ENCODE assay signal across 14 cellular contexts in the genomic region with DNA sequence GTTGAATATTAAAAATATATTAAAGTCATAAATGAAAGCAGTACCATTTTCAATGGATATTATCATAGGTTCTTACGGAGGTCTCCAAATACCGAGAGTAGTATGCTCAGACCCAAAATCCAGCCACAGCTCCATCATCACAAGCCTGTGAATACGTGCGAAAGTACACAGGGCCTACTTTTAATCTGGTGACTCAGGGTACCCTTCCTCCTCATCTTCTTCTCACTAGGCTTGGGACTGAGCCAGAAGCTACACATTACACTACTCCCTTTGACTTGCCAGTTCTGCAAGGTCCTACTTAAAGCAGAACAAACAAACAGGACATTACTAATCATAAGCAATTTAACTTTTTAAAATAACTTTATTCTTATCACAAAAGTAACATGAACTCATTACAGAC. TPM values are rescaled to one million over a fixed set of nuclear protein-coding genes. Genes with fewer than 3 reads are reported as not detected.
DNase-seq lines count a peak whose midpoint lies in the region; ATAC-seq and TF ChIP-seq lines count a peak whose summit lies in the region.
"Had no signal": no experiment of that assay in that cellular context is flagged by ENCODE, and none has a peak within 500 bp of the region (broad histone marks: within the 10 kb centered on the region; RNA-seq: fewer than 3 reads in every experiment).

No MANE protein-coding gene starts in this region.

- H3K4me1 ChIP-seq in RWPE2 (ENCODE audit: insufficient read depth, poor library complexity, severe bottlenecking) = peaks cover 19% of the 10 kb centered on the region
- peaks cover 20 to 52% of the 10 kb centered on the region in 2 donors for H3K4me1 ChIP-seq in thoracic aorta (ENCODE audit: control insufficient read depth in 1 of 2, low read depth in 2 of 2)
- H3K4me1 ChIP-seq in CD4-positive, alpha-beta memory T cell (ENCODE audit: insufficient read depth, low read length) = peaks cover 50% of the 10 kb centered on the region

- no peaks in the 10 kb centered on the region for H3K27me3 Mint-ChIP-seq in activated naive CD8-positive, alpha-beta T cell treated with anti-CD3 and anti-CD28 coated beads, Interleukin-2, amount 50 U/mL, for 24 hours
- H3K27me3 Mint-ChIP-seq in activated naive CD8-positive, alpha-beta T cell treated with anti-CD3 and anti-CD28 coated beads for 36 hours = no peaks in the 10 kb centered on the region
- H3K27me3 Mint-ChIP-seq in activated T-cell treated with anti-CD3 and anti-CD28 coated beads, Interleukin-2, amount 50 U/mL, for 72 hours (ENCODE audit: low read depth) = no peaks in the 10 kb centered on the region
- no peaks in the 10 kb centered on the region for H3K27me3 Mint-ChIP-seq in CD4-positive, alpha-beta memory T cell
- H3K27me3 Mint-ChIP-seq: memory B cell had no signal

- no peak overlapping the region for H3K4me3 Mint-ChIP-seq in activated naive CD8-positive, alpha-beta T cell treated with anti-CD3 and anti-CD28 coated beads, Interleukin-2, amount 50 U/mL, for 24 hours
- no peak overlapping the region for H3K4me3 Mint-ChIP-seq in activated naive CD8-positive, alpha-beta T cell treated with anti-CD3 and anti-CD28 coated beads for 36 hours
- H3K4me3 Mint-ChIP-seq in activated T-cell treated with anti-CD3 and anti-CD28 coated beads, Interleukin-2, amount 50 U/mL, for 72 hours = no peak overlapping the region
- H3K4me3 Mint-ChIP-seq in CD4-positive, alpha-beta memory T cell = peak overlapping the region in 1 of 8 donors; percentile 34
- H3K4me3 Mint-ChIP-seq: memory B cell had no signal

- H3K9me3 ChIP-seq in RWPE2 (ENCODE audit: severe bottlenecking) (no peaks in the 10 kb centered on the region), thoracic aorta (no peaks in the 10 kb centered on the region)
- no peaks in the 10 kb centered on the region for H3K9me3 ChIP-seq in CD4-positive, alpha-beta memory T cell (ENCODE audit: control insufficient read depth in 1 of 2, low read length in 2 of 2)

- H3K36me3 ChIP-seq in RWPE2 (ENCODE audit: low read depth) (no peaks in the 10 kb centered on the region), thoracic aorta (no peaks in the 10 kb centered on the region)
- no peaks in the 10 kb centered on the region for H3K36me3 ChIP-seq in CD4-positive, alpha-beta memory T cell (ENCODE audit: insufficient read depth, low read length)

- CTCF ChIA-PET in CD4-positive, alpha-beta memory T cell (lab: Charles Lee; ENCODE audit: partially characterized antibody) = interaction anchor here (1.2 to 1.8 kb wide), 3 partner anchors 21 to 435 kb away, joined by 3 to 8 read pairs (median 7); no protein-coding TSS in a partner anchor

- POLR2A ChIA-PET in CD4-positive, alpha-beta memory T cell (lab: Charles Lee; ENCODE audit: partially characterized antibody) = no interaction called here

- peak; percentile 36 for ATAC-seq in activated naive CD8-positive, alpha-beta T cell treated with anti-CD3 and anti-CD28 coated beads, Interleukin-2, amount 50 U/mL, for 24 hours
- peak; percentile 79 for ATAC-seq in RWPE2 (ENCODE audit: low read depth)
- ATAC-seq in thoracic aorta (ENCODE audit: insufficient number of reproducible peaks, low FRiP score, low read depth) = peak; percentile 88
- no peak for ATAC-seq in GM21515 (IDR thresholded peaks at IDR 0.05; ENCODE audit: unreplicated experiment)
- ATAC-seq in activated T-cell treated with anti-CD3 and anti-CD28 coated beads, Interleukin-2, amount 50 U/mL, for 72 hours (replicated peaks in 1 of 2) = no peak
- ATAC-seq: activated CD4-positive, CD25-positive, alpha-beta regulatory T cell treated with anti-CD3 and anti-CD28 coated beads, Interleukin-2, amount 50 U/mL, for 24 hours had no signal

- H3K4me1 Mint-ChIP-seq in activated naive CD8-positive, alpha-beta T cell treated with anti-CD3 and anti-CD28 coated beads, Interleukin-2, amount 50 U/mL, for 24 hours = peaks cover 50% of the 10 kb centered on the region
- peaks cover 40% of the 10 kb centered on the region for H3K4me1 Mint-ChIP-seq in activated naive CD8-positive, alpha-beta T cell treated with anti-CD3 and anti-CD28 coated beads for 36 hours
- peaks cover 49% of the 10 kb centered on the region for H3K4me1 Mint-ChIP-seq in activated T-cell treated with anti-CD3 and anti-CD28 coated beads, Interleukin-2, amount 50 U/mL, for 72 hours (ENCODE audit: low read depth)
- peaks cover 22 to 63% (median 42%) of the 10 kb centered on the region in 4 donors for H3K4me1 Mint-ChIP-seq in CD4-positive, alpha-beta memory T cell

- H3K36me3 Mint-ChIP-seq in activated naive CD8-positive, alpha-beta T cell treated with anti-CD3 and anti-CD28 coated beads, Interleukin-2, amount 50 U/mL, for 24 hours (ENCODE audit: low read depth) = no peaks in the 10 kb centered on the region
- H3K36me3 Mint-ChIP-seq in activated naive CD8-positive, alpha-beta T cell treated with anti-CD3 and anti-CD28 coated beads for 36 hours = peaks cover 13% of the 10 kb centered on the region
- H3K36me3 Mint-ChIP-seq in activated T-cell treated with anti-CD3 and anti-CD28 coated beads, Interleukin-2, amount 50 U/mL, for 72 hours (ENCODE audit: insufficient read depth in 2 of 2) = peaks cover 2 to 11% of the 10 kb centered on the region in 2 donors
- H3K36me3 Mint-ChIP-seq in CD4-positive, alpha-beta memory T cell = peaks cover 5 to 7% of the 10 kb centered on the region in 2 donors

- H3K9me3 Mint-ChIP-seq in activated naive CD8-positive, alpha-beta T cell treated with anti-CD3 and anti-CD28 coated beads, Interleukin-2, amount 50 U/mL, for 24 hours = no peaks in the 10 kb centered on the region
- no peaks in the 10 kb centered on the region for H3K9me3 Mint-ChIP-seq in activated naive CD8-positive, alpha-beta T cell treated with anti-CD3 and anti-CD28 coated beads for 36 hours
- H3K9me3 Mint-ChIP-seq in activated T-cell treated with anti-CD3 and anti-CD28 coated beads, Interleukin-2, amount 50 U/mL, for 72 hours = no peaks in the 10 kb centered on the region
- H3K9me3 Mint-ChIP-seq in CD4-positive, alpha-beta memory T cell = no peaks in the 10 kb centered on the region
- H3K9me3 Mint-ChIP-seq: activated T-helper 2 cell treated with anti-CD3 and anti-CD28 coated beads, Interferon-gamma antibody, Interleukin-2, Interleukin-4, amounts not matched to agents 10 μg/mL and 5 μg/mL and 100 μg/mL, durations not matched to agents 14 hours and 24 hours and 36 hours; memory B cell had no signal

- no peaks in the 10 kb centered on the region for H3K27me3 ChIP-seq in RWPE2 (ENCODE audit: insufficient read depth, poor library complexity, severe bottlenecking)
- no peaks in the 10 kb centered on the region for H3K27me3 ChIP-seq in thoracic aorta (replicated peaks; ENCODE audit: insufficient read depth)
- H3K27me3 ChIP-seq in CD4-positive, alpha-beta memory T cell (ENCODE audit: insufficient read depth, low read length) = no peaks in the 10 kb centered on the region

- TF ChIP-seq CTCF in RWPE2 (IDR thresholded peaks at IDR 0.05; ENCODE audit: poor library complexity, severe bottlenecking) = no peak
- no peak for TF ChIP-seq CTCF in fibroblast of the aortic adventitia (IDR thresholded peaks at IDR 0.05; ENCODE audit: insufficient read depth, low read length)
- TF ChIP-seq CTCF in thoracic aorta (IDR thresholded peaks at IDR 0.05) = no peak

- no peak for DNase-seq in activated naive CD8-positive, alpha-beta T cell treated with anti-CD3 and anti-CD28 coated beads, Interleukin-2, amount 50 U/mL, for 24 hours
- DNase-seq in activated naive CD8-positive, alpha-beta T cell treated with anti-CD3 and anti-CD28 coated beads for 36 hours = no peak
- DNase-seq in RWPE2 (ENCODE audit: low spot score) (no peak), fibroblast of the aortic adventitia (ENCODE audit: low read depth) (peak; percentile 55), thoracic aorta (ENCODE audit: low spot score) (peak; percentile 43)
- DNase-seq in activated T-cell treated with anti-CD3 and anti-CD28 coated beads, Interleukin-2, amount 50 U/mL, for 72 hours = no peak
- no peak for DNase-seq in CD4-positive, alpha-beta memory T cell
- DNase-seq: cortex of kidney, NCI-H510A treated with DMSO at 0.1 percent for 48 hours had no signal

- H3K4me3 ChIP-seq in RWPE2 (ENCODE audit: severe bottlenecking) = no peak overlapping the region
- no peak overlapping the region for H3K4me3 ChIP-seq in fibroblast of the aortic adventitia (ENCODE audit: low read depth, low read length)
- no peak overlapping the region for H3K4me3 ChIP-seq in thoracic aorta
- no peak overlapping the region for H3K4me3 ChIP-seq in CD4-positive, alpha-beta memory T cell (ENCODE audit: low read length in 2 of 2)
- H3K4me3 ChIP-seq: SK-N-MC had no signal

- intact Hi-C loops in CD4-positive, alpha-beta memory T cell (cut with micrococcal nuclease) = no loop called here

- H3K27ac ChIP-seq in RWPE2 (ENCODE audit: poor library complexity, severe bottlenecking) = peak overlapping the region; percentile 78
- peak overlapping the region; percentile 59 to 73 for H3K27ac ChIP-seq in thoracic aorta
- no peak overlapping the region for H3K27ac ChIP-seq in CD4-positive, alpha-beta memory T cell (ENCODE audit: low read depth, low read length)
- H3K27ac ChIP-seq: SK-N-MC had no signal

- no peak overlapping the region for H3K27ac Mint-ChIP-seq in activated naive CD8-positive, alpha-beta T cell treated with anti-CD3 and anti-CD28 coated beads, Interleukin-2, amount 50 U/mL, for 24 hours
- H3K27ac Mint-ChIP-seq in activated naive CD8-positive, alpha-beta T cell treated with anti-CD3 and anti-CD28 coated beads for 36 hours = no peak overlapping the region
- no peak overlapping the region for H3K27ac Mint-ChIP-seq in activated T-cell treated with anti-CD3 and anti-CD28 coated beads, Interleukin-2, amount 50 U/mL, for 72 hours
- H3K27ac Mint-ChIP-seq in CD4-positive, alpha-beta memory T cell = peak overlapping the region in 1 of 7 donors; percentile 57
- H3K27ac Mint-ChIP-seq: activated T-helper 2 cell treated with anti-CD3 and anti-CD28 coated beads, Interferon-gamma antibody, Interleukin-2, Interleukin-4, amounts not matched to agents 10 μg/mL and 5 μg/mL and 100 μg/mL, durations not matched to agents 14 hours and 24 hours and 36 hours; memory B cell had no signal

RNA-seq across cellular contexts. Expression of gene RIC1, which starts 7.6 kb away (rescaled TPM):
- 10 to 100 TPM; 15.2 TPM for total RNA-seq in activated naive CD8-positive, alpha-beta T cell treated with anti-CD3 and anti-CD28 coated beads for 36 hours
- total RNA-seq in fibroblast of the aortic adventitia (ENCODE audit: low replicate concordance) = 28.8 and 37.8 TPM in 2 replicates
- total RNA-seq in thoracic aorta = 10 to 100 TPM; 44.5 to 49.4 TPM
- total RNA-seq in activated T-cell treated with anti-CD3 and anti-CD28 coated beads, Interleukin-2, amount 50 U/mL, for 72 hours = 10 to 100 TPM; 22.0 to 25.9 TPM
- 10 to 100 TPM; 26.3 to 27.1 TPM for total RNA-seq in CD4-positive, alpha-beta memory T cell
- 1 to 10 TPM; 2.4 to 7.6 TPM for polyA plus RNA-seq in CD4-positive, alpha-beta memory T cell

Comparison
In these comparisons a context has a peak if more than half of its experiments do, and no peak if none do; other contexts are left out.
1. ATAC-seq: peak in activated naive CD8-positive, alpha-beta T cell treated with anti-CD3 and anti-CD28 coated beads, Interleukin-2, amount 50 U/mL, for 24 hours (single experiment), RWPE2 (single experiment) and thoracic aorta (single experiment); none in GM21515 (single experiment) and activated T-cell treated with anti-CD3 and anti-CD28 coated beads, Interleukin-2, amount 50 U/mL, for 72 hours (0 of 2).
2. DNase-seq: peak in fibroblast of the aortic adventitia (single experiment) and thoracic aorta (single experiment); none in activated naive CD8-positive, alpha-beta T cell treated with anti-CD3 and anti-CD28 coated beads, Interleukin-2, amount 50 U/mL, for 24 hours (single experiment), activated naive CD8-positive, alpha-beta T cell treated with anti-CD3 and anti-CD28 coated beads for 36 hours (single experiment), RWPE2 (single experiment), activated T-cell treated with anti-CD3 and anti-CD28 coated beads, Interleukin-2, amount 50 U/mL, for 72 hours (0 of 2) and CD4-positive, alpha-beta memory T cell (0 of 5).